Comparison of ENCODE assay signal across 16 cellular contexts in the genomic region with DNA sequence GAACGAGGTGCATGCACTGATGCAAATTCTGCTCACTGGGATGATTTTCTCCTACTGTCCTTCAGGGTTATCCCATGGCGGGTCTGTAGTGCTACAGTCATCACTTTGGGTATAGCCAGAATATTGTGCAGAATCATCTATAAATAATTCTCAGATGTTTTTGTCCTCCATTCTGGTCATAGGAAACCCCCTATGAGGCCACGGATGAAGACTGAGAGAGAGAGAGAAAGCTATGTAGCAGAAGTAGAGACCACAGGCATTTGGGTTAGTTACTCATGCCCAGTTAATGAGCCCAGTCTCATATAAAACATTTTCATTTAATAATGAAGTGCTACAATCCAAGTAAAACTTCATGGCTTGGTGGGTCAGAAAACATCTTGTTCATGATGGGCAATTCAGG.
DNase-seq lines count a peak whose midpoint lies in the region; ATAC-seq and TF ChIP-seq lines count a peak whose summit lies in the region.
"Had no signal": no experiment of that assay in that cellular context is flagged by ENCODE, and none has a peak within 500 bp of the region (broad histone marks: within the 10 kb centered on the region; RNA-seq: fewer than 3 reads in every experiment).

No MANE protein-coding gene starts in this region.

- no peak overlapping the region for H4K5ac ChIP-seq in IMR-90 (ENCODE audit: low read depth, low read length)

- H4K20me1 ChIP-seq in IMR-90 (ENCODE audit: insufficient read depth, low read length) = no peaks in the 10 kb centered on the region

- no peak overlapping the region for H2BK5ac ChIP-seq in IMR-90 (ENCODE audit: low read depth, low read length, poor library complexity, severe bottlenecking)

- dilution Hi-C loops in IMR-90 (cut with HindIII; ENCODE audit: low sequenced_read_pairs, unreplicated experiment) = no loop called here

- 60% methylated on average over 1 of the region's 3 CpGs; no CpG with 5 or more reads in 1 of the 2 experiments for WGBS in IMR-90 (ENCODE audit: extremely low coverage in 2 of 2, insufficient read length in 1 of 2), 2 experiments

- no peaks in the 10 kb centered on the region for H3K36me3 ChIP-seq in IMR-90 (ENCODE audit: control insufficient read depth, insufficient read depth, low read length)
- H3K36me3 ChIP-seq: BE2C had no signal

- POLR2A ChIA-PET in IMR-90 (lab: Charles Lee; ENCODE audit: unreplicated experiment) = no interaction called here

- CTCF ChIA-PET in IMR-90 (lab: Yijun Ruan, JAX) = interaction anchor here (0.5 kb wide), 1 partner anchor 88 kb away, joined by 4 read pairs; no protein-coding TSS in a partner anchor

- H3K14ac ChIP-seq in IMR-90 (replicated peaks; ENCODE audit: low read depth, low read length) = no peak overlapping the region

- BruUV-seq in IMR-90 (replicated peaks; lab: Mats Ljungman, UMichigan) = no TSS peak

- H3K27ac ChIP-seq in IMR-90 (ENCODE audit: insufficient read depth, low read length) = no peak overlapping the region
- H3K27ac ChIP-seq: C4-2B had no signal

- H3K9ac ChIP-seq in IMR-90 (ENCODE audit: low read depth, low read length) = no peak overlapping the region

- H3K27me3 ChIP-seq in IMR-90 (ENCODE audit: control insufficient read depth, insufficient read depth, low read length) = no peaks in the 10 kb centered on the region
- H3K27me3 ChIP-seq: BE2C had no signal

- no peak for TF ChIP-seq RAD21 in IMR-90 (IDR thresholded peaks at IDR 0.05; ENCODE audit: low read length)

- H2BK120ac ChIP-seq in IMR-90 (ENCODE audit: low read depth, low read length) = no peak overlapping the region

- intact Hi-C loops in IMR-90 (cut with micrococcal nuclease) (no loop called here), left colon (cut with DNase I, micrococcal nuclease) (no loop called here), head of caudate nucleus (cut with DNase I) (no loop called here)

- no peak overlapping the region for H3K4ac ChIP-seq in IMR-90 (ENCODE audit: low read depth, low read length)

- H3K9me3 ChIP-seq in IMR-90 (ENCODE audit: control insufficient read depth, insufficient read depth, low read length) = no peaks in the 10 kb centered on the region
- H3K9me3 ChIP-seq: BE2C, Caco-2 had no signal

- no peak overlapping the region for H4K8ac ChIP-seq in IMR-90 (ENCODE audit: low read depth in 2 of 2, low read length in 2 of 2)

- DNase-seq in AG10803 (ENCODE audit: low read depth) (peak; percentile 29), IMR-90 (peak; percentile 35), astrocyte of the hippocampus (ENCODE audit: low read depth, low spot score) (peak; percentile 35), myocyte (ENCODE audit: low read depth) (peak; percentile 35), left colon (no peak), head of caudate nucleus (no peak), NCI-H187 (lab: John Stamatoyannopoulos, UW) (no peak)
- DNase-seq: 8988T; BE2C; Caco-2; CD4-positive, alpha-beta T cell; GF-D8; H9 had no signal

- H3K9me1 ChIP-seq in IMR-90 (ENCODE audit: insufficient read depth, low read length) = no peaks in the 10 kb centered on the region

- TF ChIP-seq CTCF in AG10803 (conservative IDR thresholded peaks at IDR 0.05; ENCODE audit: low read length) (no peak), IMR-90 (conservative IDR thresholded peaks at IDR 0.05; ENCODE audit: low read depth, low read length) (no peak)

- H3K18ac ChIP-seq in IMR-90 (ENCODE audit: low read depth, low read length) = no peak overlapping the region

- no peak overlapping the region for H3K4me2 ChIP-seq in IMR-90 (ENCODE audit: low read depth, low read length)

- no peak overlapping the region for H2AK9ac ChIP-seq in IMR-90 (replicated peaks; ENCODE audit: low read depth, low read length, poor library complexity)

- H3K56ac ChIP-seq in IMR-90 (ENCODE audit: extremely low read depth, insufficient read depth, low read length) = no peak overlapping the region

- no peaks in the 10 kb centered on the region for H3K79me1 ChIP-seq in IMR-90 (ENCODE audit: low read depth in 1 of 2, low read length in 2 of 2)

- in situ Hi-C loops in IMR-90 (cut with MboI; ENCODE audit: low sequenced_read_pairs) = no loop called here

- H4K91ac ChIP-seq in IMR-90 (ENCODE audit: insufficient read depth, low read depth, low read length) = no peak overlapping the region

- ATAC-seq in IMR-90 (ENCODE audit: low read depth) = no peak
- ATAC-seq in HG02884 (IDR thresholded peaks at IDR 0.05; ENCODE audit: unreplicated experiment) = no peak
- no peak for ATAC-seq in left colon
- ATAC-seq: GM12878 had no signal

- H3K4me3 ChIP-seq in AG10803 (ENCODE audit: low read length) (no peak overlapping the region), IMR-90 (ENCODE audit: insufficient read depth, low read depth, low read length) (no peak overlapping the region)
- H3K4me3 ChIP-seq: GM12878 had no signal

- H2AFZ ChIP-seq in IMR-90 (replicated peaks; ENCODE audit: low read length, poor library complexity) = no peak overlapping the region

- no peak for TF ChIP-seq POLR2A in IMR-90 (IDR thresholded peaks at IDR 0.05; ENCODE audit: low read depth, low read length)

- H2AK5ac ChIP-seq in IMR-90 (ENCODE audit: low read depth, low read length) = no peak overlapping the region

- no peak overlapping the region for H3K23ac ChIP-seq in IMR-90 (ENCODE audit: low read depth, low read length)

- H2BK15ac ChIP-seq in IMR-90 (ENCODE audit: low read depth, low read length) = no peak overlapping the region

- no peak overlapping the region for H2BK20ac ChIP-seq in IMR-90 (ENCODE audit: low read depth, low read length)

- H3K4me1 ChIP-seq in IMR-90 (ENCODE audit: control insufficient read depth, insufficient read depth, low read length) = no peaks in the 10 kb centered on the region
- H3K4me1 ChIP-seq: BE2C, Caco-2 had no signal

TF ChIP-seq in IMR-90, 13 proteins besides CTCF, POLR2A, EP300 and RAD21:
- TF ChIP-seq RFX5 (IDR thresholded peaks at IDR 0.05; ENCODE audit: low read depth, low read length) (no peak), MAZ (IDR thresholded peaks at IDR 0.05; ENCODE audit: borderline replicate concordance, low read depth, low read length) (no peak), NFE2L2 (IDR thresholded peaks at IDR 0.05; ENCODE audit: low read depth, low read length) (no peak), CEBPB (IDR thresholded peaks at IDR 0.05; ENCODE audit: low read depth, low read length) (no peak), CHD1 (IDR thresholded peaks at IDR 0.05; ENCODE audit: low read depth, low read length) (no peak), RCOR1 (IDR thresholded peaks at IDR 0.05; ENCODE audit: insufficient replicate concordance, low read length) (no peak), SMC3 (IDR thresholded peaks at IDR 0.05; ENCODE audit: low read depth, low read length) (no peak), MXI1 (IDR thresholded peaks at IDR 0.05; ENCODE audit: borderline replicate concordance, low read depth, low read length) (no peak), FOS (IDR thresholded peaks at IDR 0.05; ENCODE audit: low read depth, low read length) (no peak), BHLHE40 (IDR thresholded peaks at IDR 0.05; ENCODE audit: low read depth, low read length) (no peak), MAFK (IDR thresholded peaks at IDR 0.05; ENCODE audit: low read depth, low read length) (no peak)
- TF ChIP-seq, protein P1, sequence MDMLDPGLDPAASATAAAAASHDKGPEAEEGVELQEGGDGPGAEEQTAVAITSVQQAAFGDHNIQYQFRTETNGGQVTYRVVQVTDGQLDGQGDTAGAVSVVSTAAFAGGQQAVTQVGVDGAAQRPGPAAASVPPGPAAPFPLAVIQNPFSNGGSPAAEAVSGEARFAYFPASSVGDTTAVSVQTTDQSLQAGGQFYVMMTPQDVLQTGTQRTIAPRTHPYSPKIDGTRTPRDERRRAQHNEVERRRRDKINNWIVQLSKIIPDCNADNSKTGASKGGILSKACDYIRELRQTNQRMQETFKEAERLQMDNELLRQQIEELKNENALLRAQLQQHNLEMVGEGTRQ (IDR thresholded peaks at IDR 0.05; ENCODE audit: low read depth, low read length) = no peak
- TF ChIP-seq, protein P2, sequence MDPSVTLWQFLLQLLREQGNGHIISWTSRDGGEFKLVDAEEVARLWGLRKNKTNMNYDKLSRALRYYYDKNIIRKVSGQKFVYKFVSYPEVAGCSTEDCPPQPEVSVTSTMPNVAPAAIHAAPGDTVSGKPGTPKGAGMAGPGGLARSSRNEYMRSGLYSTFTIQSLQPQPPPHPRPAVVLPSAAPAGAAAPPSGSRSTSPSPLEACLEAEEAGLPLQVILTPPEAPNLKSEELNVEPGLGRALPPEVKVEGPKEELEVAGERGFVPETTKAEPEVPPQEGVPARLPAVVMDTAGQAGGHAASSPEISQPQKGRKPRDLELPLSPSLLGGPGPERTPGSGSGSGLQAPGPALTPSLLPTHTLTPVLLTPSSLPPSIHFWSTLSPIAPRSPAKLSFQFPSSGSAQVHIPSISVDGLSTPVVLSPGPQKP (IDR thresholded peaks at IDR 0.05; ENCODE audit: borderline replicate concordance, low read depth, low read length) = no peak
TF ChIP-seq in IMR-90: peak in this region for 0.

Comparison
In these comparisons a context has a peak if more than half of its experiments do, and no peak if none do; other contexts are left out.
1. DNase-seq: peak in AG10803 (single experiment), IMR-90 (single experiment), astrocyte of the hippocampus (single experiment) and myocyte (single experiment); none in left colon (0 of 2), head of caudate nucleus (0 of 42) and NCI-H187 (0 of 2).